In the genomic region with DNA sequence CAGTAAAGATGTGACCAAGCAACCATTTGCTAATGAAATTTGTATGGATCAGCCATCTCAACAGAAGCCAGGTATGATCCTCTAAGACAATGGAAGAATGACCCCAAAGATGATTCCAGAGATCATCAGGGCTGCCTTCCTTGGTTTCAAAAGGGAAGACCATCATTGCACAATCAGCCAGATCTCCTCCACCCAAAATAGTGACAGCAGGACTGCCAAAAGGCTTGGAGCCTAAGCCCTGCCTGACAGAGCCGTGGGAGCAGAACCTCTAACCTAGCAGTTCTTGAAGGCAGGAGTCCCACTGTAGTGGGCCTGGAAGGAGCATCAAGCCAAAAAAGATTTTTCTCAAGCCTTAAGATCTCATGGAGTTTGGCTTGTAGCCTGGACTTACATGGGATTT, we compare ENCODE assay signal across 24 cellular contexts.
"Had no signal": no experiment of that assay in that cellular context is flagged by ENCODE, and none has a peak within 500 bp of the region (broad histone marks: within the 10 kb centered on the region; RNA-seq: fewer than 3 reads in every experiment).

No MANE protein-coding gene starts in this region.

- ATAC-seq: activated naive CD4-positive, alpha-beta T cell treated with anti-CD3 and anti-CD28 coated beads, Interleukin-2, amount 50 U/mL, for 72 hours; activated naive CD8-positive, alpha-beta T cell treated with anti-CD3 and anti-CD28 coated beads, Interleukin-2, amount 50 U/mL, for 24 hours; activated T-cell treated with anti-CD3 and anti-CD28 coated beads, Interleukin-2, amount 50 U/mL, for 4 hours; T-helper 17 cell had no signal

- H3K27me3 Mint-ChIP-seq: activated B cell treated with CpG ODN at 0.5 μM for 24 hours; activated CD4-positive, alpha-beta memory T cell treated with anti-CD3 and anti-CD28 coated beads for 36 hours; activated CD4-positive, alpha-beta T cell treated with anti-CD3 and anti-CD28 coated beads, Interleukin-2, amount 10 ng/mL, durations not matched to agents 7 days and 5 days; activated naive CD8-positive, alpha-beta T cell treated with anti-CD3 and anti-CD28 coated beads, Interleukin-2, amount 50 U/mL, for 24 hours; brain; T-helper 17 cell had no signal

- H3K27ac Mint-ChIP-seq: activated B cell treated with CpG ODN at 0.5 μM for 24 hours; activated CD4-positive, alpha-beta memory T cell treated with anti-CD3 and anti-CD28 coated beads for 36 hours; activated CD4-positive, alpha-beta T cell treated with anti-CD3 and anti-CD28 coated beads, Interleukin-2, amount 10 ng/mL, durations not matched to agents 7 days and 5 days; activated naive CD4-positive, alpha-beta T cell treated with anti-CD3 and anti-CD28 coated beads, Interleukin-2, amount 50 U/mL, for 72 hours; activated naive CD8-positive, alpha-beta T cell treated with anti-CD3 and anti-CD28 coated beads, Interleukin-2, amount 50 U/mL, for 24 hours; brain; T-helper 17 cell had no signal

- H3K4me3 Mint-ChIP-seq: activated B cell treated with CpG ODN at 0.5 μM for 24 hours; activated CD4-positive, alpha-beta memory T cell treated with anti-CD3 and anti-CD28 coated beads for 36 hours; activated CD4-positive, alpha-beta T cell treated with anti-CD3 and anti-CD28 coated beads, Interleukin-2, amount 10 ng/mL, durations not matched to agents 7 days and 5 days; activated naive CD8-positive, alpha-beta T cell treated with anti-CD3 and anti-CD28 coated beads, Interleukin-2, amount 50 U/mL, for 24 hours; activated T-cell treated with anti-CD3 and anti-CD28 coated beads, Interleukin-2, amount 50 U/mL, for 4 hours; brain; T-helper 17 cell had no signal

- DNase-seq: activated B cell treated with CpG ODN at 0.5 μM for 24 hours; activated CD4-positive, alpha-beta memory T cell treated with anti-CD3 and anti-CD28 coated beads for 36 hours; activated CD4-positive, alpha-beta T cell treated with anti-CD3 and anti-CD28 coated beads, Interleukin-2, amount 10 ng/mL, durations not matched to agents 7 days and 5 days; activated CD8-positive, alpha-beta memory T cell treated with anti-CD3 and anti-CD28 coated beads for 24 hours; activated effector memory CD4-positive, alpha-beta T cell treated with anti-CD3 and anti-CD28 coated beads, Interleukin-2, amount 50 U/mL, for 16 hours; activated naive CD4-positive, alpha-beta T cell treated with Interleukin-2 at 50 U/mL for 16 hours; activated naive CD8-positive, alpha-beta T cell treated with anti-CD3 and anti-CD28 coated beads, Interleukin-2, amount 50 U/mL, for 24 hours; activated T-cell treated with anti-CD3 and anti-CD28 coated beads, Interleukin-2, amount 50 U/mL, for 4 hours; amygdala; Kasumi-1; NCI-H1105; NCI-H1436; NCI-H1694 treated with DMSO at 0.1 percent for 48 hours; NCI-H2029 treated with DMSO at 0.1 percent for 48 hours; NCI-H345; NCI-H510A; NCI-H526 treated with DMSO at 0.1 percent for 48 hours; NK-92 treated with Interleukin-12 subunit alpha and Interleukin-12 subunit beta, amount 100 ng/mL, for 24 hours; Peyer's patch; SHP77 treated with DMSO at 0.1 percent for 48 hours; T-helper 17 cell; T-helper 9 cell had no signal

- H3K4me1 Mint-ChIP-seq: activated B cell treated with CpG ODN at 0.5 μM for 24 hours; activated CD4-positive, alpha-beta T cell treated with anti-CD3 and anti-CD28 coated beads, Interleukin-2, amount 10 ng/mL, durations not matched to agents 7 days and 5 days; activated naive CD8-positive, alpha-beta T cell treated with anti-CD3 and anti-CD28 coated beads, Interleukin-2, amount 50 U/mL, for 24 hours; T-helper 17 cell had no signal

- H3K4me3 ChIP-seq: Peyer's patch had no signal
